In the genomic region with DNA sequence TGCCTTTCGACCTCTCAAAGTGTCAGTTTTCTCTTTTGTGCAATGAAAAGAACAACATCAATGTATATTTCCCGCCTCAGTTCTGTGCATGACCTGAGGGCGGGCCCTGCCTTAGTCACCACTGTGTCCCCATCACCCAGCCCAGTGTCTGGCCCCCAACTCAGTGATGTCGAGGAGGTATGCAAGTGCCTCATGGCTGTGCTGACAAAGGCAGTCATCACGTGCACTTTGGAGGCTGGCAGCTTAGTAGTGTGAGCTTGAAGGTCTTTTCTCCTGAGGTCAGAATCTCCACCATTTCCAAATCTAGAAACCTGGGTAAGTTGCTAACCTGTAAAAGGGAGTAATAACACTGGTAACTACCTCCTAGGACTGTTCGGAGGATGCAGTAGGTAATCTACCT, we compare ENCODE assay signal across 1 cellular context.
TF ChIP-seq lines count a peak whose summit lies in the region.

No MANE protein-coding gene starts in this region.

TF ChIP-seq in H1, 55 proteins besides CTCF, POLR2A, EP300 and RAD21:
- no peak for TF ChIP-seq SP2 (IDR thresholded peaks at IDR 0.05; ENCODE audit: low read length)
- no peak for TF ChIP-seq HDAC2 (IDR thresholded peaks at IDR 0.05; ENCODE audit: borderline replicate concordance in 1 of 2, low read depth in 2 of 2, low read length in 2 of 2)
- no peak for TF ChIP-seq RNF2 (IDR thresholded peaks at IDR 0.05; ENCODE audit: borderline replicate concordance, low read depth, low read length, missing control alignments, poor library complexity, severe bottlenecking)
- TF ChIP-seq PHF8 (conservative IDR thresholded peaks at IDR 0.05; ENCODE audit: low read depth, low read length), result no peak
- TF ChIP-seq SIRT6 (IDR thresholded peaks at IDR 0.05; ENCODE audit: low read length), result no peak
- TF ChIP-seq KDM4A (IDR thresholded peaks at IDR 0.05; ENCODE audit: low read depth, low read length, severe bottlenecking), result no peak
- no peak for TF ChIP-seq POLR2AphosphoS5 (IDR thresholded peaks at IDR 0.05; ENCODE audit: low read depth, low read length)
- no peak for TF ChIP-seq CBX8 (IDR thresholded peaks at IDR 0.05; ENCODE audit: borderline replicate concordance, low read depth, low read length)
- TF ChIP-seq GABPA (IDR thresholded peaks at IDR 0.05; ENCODE audit: borderline replicate concordance, insufficient read depth, low read length), result no peak
